Comparison of ENCODE assay signal across 1 cellular context in genomic region chr12:55827806-55828205, GRCh38.
TF ChIP-seq lines count a peak whose summit lies in the region.

No MANE protein-coding gene starts in this region.

TF ChIP-seq in neural cell, 6 proteins besides CTCF, POLR2A, EP300 and RAD21 (continued from another document):
- no peak for TF ChIP-seq REST (IDR thresholded peaks at IDR 0.05; ENCODE audit: borderline replicate concordance)
- no peak for TF ChIP-seq TAF1 (IDR thresholded peaks at IDR 0.05; ENCODE audit: low read depth)
